In genomic region chr18:36830141-36830495, GRCh38 we compare ENCODE assay signal across 10 cellular contexts. TPM values are rescaled to one million over a fixed set of nuclear protein-coding genes. Genes with fewer than 3 reads are reported as not detected.
DNase-seq lines count a peak whose midpoint lies in the region; ATAC-seq and TF ChIP-seq lines count a peak whose summit lies in the region.
"Had no signal": no experiment of that assay in that cellular context is flagged by ENCODE, and none has a peak within 500 bp of the region (broad histone marks: within the 10 kb centered on the region; RNA-seq: fewer than 3 reads in every experiment).

No MANE protein-coding gene starts in this region.

- H3K36me3 ChIP-seq in ACC112 (ENCODE audit: insufficient read depth, low read length) (0 out of 2 replicates have a peak, but pooled peaks cover under 1% of the 10 kb centered on the region), HCT116 (ENCODE audit: control insufficient read depth in 1 of 2, insufficient read depth in 2 of 2, low read length in 2 of 2) (no peaks in the 10 kb centered on the region), mesodermal cell (ENCODE audit: control insufficient read depth, insufficient read depth, low read length) (peaks cover 11% of the 10 kb centered on the region)

- peaks cover 11% of the 10 kb centered on the region for H3K36me3 Mint-ChIP-seq in activated naive CD8-positive, alpha-beta T cell treated with anti-CD3 and anti-CD28 coated beads for 36 hours

- H3K27ac ChIP-seq in ACC112 (ENCODE audit: low read depth, low read length) (0 out of 2 replicates have a peak overlapping the region, but pooled peaks have one; percentile 72), HCT116 (ENCODE audit: low read depth, low read length) (no peak overlapping the region), mesodermal cell (ENCODE audit: low read depth, low read length, severe bottlenecking) (no peak overlapping the region)

- BruUV-seq in HCT116 (replicated peaks; lab: Mats Ljungman, UMichigan) = TSS peak; percentile 46

- H3K4me3 Mint-ChIP-seq in activated naive CD8-positive, alpha-beta T cell treated with anti-CD3 and anti-CD28 coated beads for 36 hours = peak overlapping the region; percentile 86

- H3K4me1 ChIP-seq in ACC112 (ENCODE audit: control insufficient read depth, insufficient read depth, low read length, unreplicated experiment) (peaks cover 29% of the 10 kb centered on the region), HCT116 (ENCODE audit: control insufficient read depth in 1 of 2, insufficient read depth in 2 of 2, low read length in 2 of 2) (peaks cover 8 to 15% of the 10 kb centered on the region in 2 experiments; a peak in 2 of 4 replicates), mesodermal cell (ENCODE audit: control insufficient read depth, insufficient read depth, low read length, poor library complexity, severe bottlenecking) (peaks cover 4% of the 10 kb centered on the region)

- peak overlapping the region; percentile 66 for H3K27ac Mint-ChIP-seq in activated naive CD8-positive, alpha-beta T cell treated with anti-CD3 and anti-CD28 coated beads for 36 hours

- peak overlapping the region; percentile 77; the same call in 1 of the 2 replicates for H3K9ac ChIP-seq in HCT116 (ENCODE audit: low read length)

- H3K4me3 ChIP-seq in ACC112 (ENCODE audit: low read depth, low read length) (peak overlapping the region; percentile 98), HCT116 (replicated peaks in 1 of 2; ENCODE audit: low read depth in 1 of 2, low read length in 2 of 2) (peak overlapping the region; percentile 66 to 98), mesodermal cell (ENCODE audit: extremely low read depth, insufficient read depth, low read length, poor library complexity, severe bottlenecking) (peak overlapping the region; percentile 87)

- H3K9me3 ChIP-seq in HCT116 (ENCODE audit: control insufficient read depth in 1 of 2, insufficient read depth in 1 of 2, low read depth in 1 of 2, low read length in 2 of 2) = no peaks in the 10 kb centered on the region
- no peaks in the 10 kb centered on the region for H3K9me3 ChIP-seq in mesodermal cell (ENCODE audit: control insufficient read depth, low read length)

- no peaks in the 10 kb centered on the region for H3K9me3 Mint-ChIP-seq in activated naive CD8-positive, alpha-beta T cell treated with anti-CD3 and anti-CD28 coated beads for 36 hours

- peak overlapping the region; percentile 91 for H3K4me2 ChIP-seq in HCT116 (ENCODE audit: low read length)

- POLR2A ChIA-PET in HCT116 (lab: Charles Lee) = no interaction called here

- RAD21 ChIA-PET in HCT116 (lab: Charles Lee; ENCODE audit: low non-redundant PET in 1 of 2, low total read pairs in 2 of 2, uncharacterized antibody in 2 of 2, unreplicated experiment in 2 of 2) = no interaction called here

- DNase-seq in HCT116 (ENCODE audit: low read depth, low spot score) (no peak), NCI-H2029 (lab: John Stamatoyannopoulos, UW) (no peak), foreskin melanocyte (no peak)
- DNase-seq in activated naive CD8-positive, alpha-beta T cell treated with anti-CD3 and anti-CD28 coated beads for 36 hours = no peak
- DNase-seq: amniotic stem cell, posterior cingulate gyrus had no signal

- no peaks in the 10 kb centered on the region for H4K20me1 ChIP-seq in HCT116 (ENCODE audit: insufficient read depth)

- H3K27me3 Mint-ChIP-seq in activated naive CD8-positive, alpha-beta T cell treated with anti-CD3 and anti-CD28 coated beads for 36 hours = no peaks in the 10 kb centered on the region

- no CpG with 5 or more reads among the region's 1 CpG for WGBS in mesodermal cell (ENCODE audit: insufficient coverage in 2 of 2), 2 experiments

- TF ChIP-seq POLR2A in HCT116 (IDR thresholded peaks at IDR 0.05; ENCODE audit: borderline replicate concordance, extremely low read depth, insufficient read depth, insufficient read length) = no peak

- H3K27me3 ChIP-seq in ACC112 (ENCODE audit: insufficient read depth, low read length) = no peaks in the 10 kb centered on the region
- H3K27me3 ChIP-seq in HCT116 (ENCODE audit: insufficient read depth, low read length) = no peaks in the 10 kb centered on the region

- no peak for TF ChIP-seq CTCF in HCT116 (IDR thresholded peaks at IDR 0.05 in 2 of 3, conservative IDR thresholded peaks at IDR 0.05 in 1 of 3; ENCODE audit: borderline replicate concordance in 1 of 3, insufficient read depth in 1 of 3, low read depth in 2 of 3, low read length in 2 of 3)

- ATAC-seq in HCT116 (no peak), GM19395 (IDR thresholded peaks at IDR 0.05; ENCODE audit: unreplicated experiment) (no peak), GM21526 (IDR thresholded peaks at IDR 0.05; ENCODE audit: low FRiP score, unreplicated experiment) (no peak)

- CTCF ChIA-PET in HCT116 (lab: Charles Lee) = no interaction called here

- intact Hi-C loops in HCT116 (cut with micrococcal nuclease) = no loop called here

- H3K9me2 ChIP-seq in HCT116 (ENCODE audit: insufficient read depth) = no peaks in the 10 kb centered on the region

- H2AFZ ChIP-seq in ACC112 (ENCODE audit: low read length, unreplicated experiment) (peak overlapping the region; percentile 97), HCT116 (ENCODE audit: low read depth, low read length, poor library complexity, severe bottlenecking) (no peak overlapping the region)

- H3K79me2 ChIP-seq in ACC112 (ENCODE audit: control insufficient read depth, insufficient read depth, low read length, unreplicated experiment) = peaks cover 50% of the 10 kb centered on the region
- peaks cover 29% of the 10 kb centered on the region for H3K79me2 ChIP-seq in HCT116 (ENCODE audit: insufficient read depth, low read length)

- peaks cover 36% of the 10 kb centered on the region for H3K4me1 Mint-ChIP-seq in activated naive CD8-positive, alpha-beta T cell treated with anti-CD3 and anti-CD28 coated beads for 36 hours

- no peak for TF ChIP-seq RAD21 in HCT116 (IDR thresholded peaks at IDR 0.05; ENCODE audit: low read depth)

TF ChIP-seq in HCT116, 20 proteins besides CTCF, POLR2A, EP300 and RAD21 (continues in another document):
- TF ChIP-seq CBX3 (IDR thresholded peaks at IDR 0.05; ENCODE audit: low read depth) (no peak), ELF1 (IDR thresholded peaks at IDR 0.05; ENCODE audit: borderline replicate concordance, low read depth) (no peak), YY1 (IDR thresholded peaks at IDR 0.05; ENCODE audit: extremely low read depth, insufficient replicate concordance, low read depth, low read length) (no peak), SIN3A (IDR thresholded peaks at IDR 0.05; ENCODE audit: low read depth) (no peak), EZH2 (IDR thresholded peaks at IDR 0.05) (no peak), REST (IDR thresholded peaks at IDR 0.05; ENCODE audit: low read depth) (no peak), JUND (IDR thresholded peaks at IDR 0.05) (no peak), SP1 (IDR thresholded peaks at IDR 0.05; ENCODE audit: low read depth) (no peak), SRF (IDR thresholded peaks at IDR 0.05; ENCODE audit: low read depth) (no peak), ZFX (IDR thresholded peaks at IDR 0.05) (no peak), ZNF274 (IDR thresholded peaks at IDR 0.05; ENCODE audit: low read depth, low read length) (no peak)
- TF ChIP-seq, protein P1, sequence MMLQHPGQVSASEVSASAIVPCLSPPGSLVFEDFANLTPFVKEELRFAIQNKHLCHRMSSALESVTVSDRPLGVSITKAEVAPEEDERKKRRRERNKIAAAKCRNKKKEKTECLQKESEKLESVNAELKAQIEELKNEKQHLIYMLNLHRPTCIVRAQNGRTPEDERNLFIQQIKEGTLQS (IDR thresholded peaks at IDR 0.05) = no peak

RNA-seq across cellular contexts. Expression of gene KIAA1328, which starts 1.2 kb away (rescaled TPM):
- 5.2 TPM for total RNA-seq in HCT116 (2021; ENCODE audit: unreplicated experiment)
- polyA plus RNA-seq in HCT116 (2012) = 2.0 and 2.2 TPM in 2 replicates
- 1 to 10 TPM; 5.0 to 5.6 TPM for total RNA-seq in activated naive CD8-positive, alpha-beta T cell treated with anti-CD3 and anti-CD28 coated beads for 36 hours
- polyA plus RNA-seq in mesodermal cell (2013, experiment 1 of 2) = 5.4 TPM
- 4.8 TPM for polyA plus RNA-seq in mesodermal cell (2013, experiment 2 of 2)

RNA-seq across cellular contexts. Expression of gene TPGS2, which starts 1.3 kb away (rescaled TPM):
- total RNA-seq in HCT116 (2021; ENCODE audit: unreplicated experiment) = 93.3 TPM
- 98.1 and 124 TPM in 2 replicates for polyA plus RNA-seq in HCT116 (2012)
- 10 to 100 TPM; 77.3 to 83.2 TPM for total RNA-seq in activated naive CD8-positive, alpha-beta T cell treated with anti-CD3 and anti-CD28 coated beads for 36 hours
- 170 TPM for polyA plus RNA-seq in mesodermal cell (2013, experiment 1 of 2)
- 156 TPM for polyA plus RNA-seq in mesodermal cell (2013, experiment 2 of 2)
